In genomic region chr5:14504332-14504727, GRCh38 we compare ENCODE assay signal across 1 cellular context.
TF ChIP-seq lines count a peak whose summit lies in the region.

No MANE protein-coding gene starts in this region.

TF ChIP-seq in GM23338, 12 proteins besides CTCF, POLR2A, EP300 and RAD21 (continued from another document):
- TF ChIP-seq ZNF462 (CRISPR knock-in tag; IDR thresholded peaks at IDR 0.05) = no peak
